Comparison of ENCODE assay signal across 9 cellular contexts in genomic region chr3:196620228-196620627, GRCh38. TPM values are rescaled to one million over a fixed set of nuclear protein-coding genes. Genes with fewer than 3 reads are reported as not detected.
DNase-seq lines count a peak whose midpoint lies in the region; ATAC-seq and TF ChIP-seq lines count a peak whose summit lies in the region.
"Had no signal": no experiment of that assay in that cellular context is flagged by ENCODE, and none has a peak within 500 bp of the region (broad histone marks: within the 10 kb centered on the region; RNA-seq: fewer than 3 reads in every experiment).

No MANE protein-coding gene starts in this region.

- peaks cover 25% of the 10 kb centered on the region for H3K4me1 Mint-ChIP-seq in activated naive CD4-positive, alpha-beta T cell treated with anti-CD3 and anti-CD28 coated beads, Interleukin-2, amount 50 U/mL, for 24 hours

- no peak for TF ChIP-seq POLR2A in testis (IDR thresholded peaks at IDR 0.05)
- TF ChIP-seq POLR2A in uterus (IDR thresholded peaks at IDR 0.05): no peak

- peaks cover 7% of the 10 kb centered on the region for H3K4me1 ChIP-seq in left ventricle myocardium inferior
- H3K4me1 ChIP-seq in testis: peaks cover 8% of the 10 kb centered on the region
- H3K4me1 ChIP-seq in uterus: no peaks in the 10 kb centered on the region

- H3K4me3 ChIP-seq in left ventricle myocardium inferior: no peak overlapping the region
- H3K4me3 ChIP-seq in testis: no peak overlapping the region
- no peak overlapping the region for H3K4me3 ChIP-seq in uterus
- H3K4me3 ChIP-seq: BLaER1 treated with 17β-estradiol and CSF1 and Interleukin-3, amounts not matched to agents 10 nM and 100 nM had no signal

- no peak for DNase-seq in activated naive CD4-positive, alpha-beta T cell (lab: John Stamatoyannopoulos, UW)
- peak; percentile 60 for DNase-seq in SIG-M5 (lab: John Stamatoyannopoulos, UW)
- no peak for DNase-seq in left ventricle myocardium inferior
- no peak for DNase-seq in testis
- no peak for DNase-seq in uterus

- 79 to 80% methylated on average over 10 to 11 of the region's 11 CpGs for WGBS in testis, 2 donors

- no peaks in the 10 kb centered on the region for H3K36me3 Mint-ChIP-seq in activated naive CD4-positive, alpha-beta T cell treated with anti-CD3 and anti-CD28 coated beads, Interleukin-2, amount 50 U/mL, for 24 hours

- H3K27me3 ChIP-seq in left ventricle myocardium inferior (ENCODE audit: low read depth): no peaks in the 10 kb centered on the region
- no peaks in the 10 kb centered on the region for H3K27me3 ChIP-seq in testis
- H3K27me3 ChIP-seq in uterus: no peaks in the 10 kb centered on the region
- H3K27me3 ChIP-seq: BLaER1 treated with 17β-estradiol and CSF1 and Interleukin-3, amounts not matched to agents 10 nM and 100 nM had no signal

- TF ChIP-seq CTCF in left ventricle myocardium inferior (IDR thresholded peaks at IDR 0.05; ENCODE audit: borderline replicate concordance) (no peak), testis (IDR thresholded peaks at IDR 0.05) (no peak), uterus (IDR thresholded peaks at IDR 0.05) (no peak)

- no peaks in the 10 kb centered on the region for H3K9me3 Mint-ChIP-seq in activated naive CD4-positive, alpha-beta T cell treated with anti-CD3 and anti-CD28 coated beads, Interleukin-2, amount 50 U/mL, for 24 hours

- no peaks in the 10 kb centered on the region for H3K9me3 ChIP-seq in left ventricle myocardium inferior (replicated peaks)
- no peaks in the 10 kb centered on the region for H3K9me3 ChIP-seq in testis
- H3K9me3 ChIP-seq in uterus: no peaks in the 10 kb centered on the region
- H3K9me3 ChIP-seq: BLaER1 treated with 17β-estradiol and CSF1 and Interleukin-3, amounts not matched to agents 10 nM and 100 nM had no signal

- ATAC-seq in GM21786 (IDR thresholded peaks at IDR 0.05; ENCODE audit: unreplicated experiment) (no peak), GM19467 (IDR thresholded peaks at IDR 0.05; ENCODE audit: unreplicated experiment) (no peak)

- H3K27ac ChIP-seq in left ventricle myocardium inferior (replicated peaks): peak overlapping the region; percentile 64
- peak overlapping the region; percentile 39 to 67 for H3K27ac ChIP-seq in testis
- peak overlapping the region in 1 of 2 donors; percentile 54 for H3K27ac ChIP-seq in uterus
- H3K27ac ChIP-seq: BLaER1 treated with 17β-estradiol and CSF1 and Interleukin-3, amounts not matched to agents 10 nM and 100 nM had no signal

- intact Hi-C loops in left ventricle myocardium inferior (cut with micrococcal nuclease) (no loop called here), testis (cut with DNase I; ENCODE audit: low total_unique reads) (no loop called here), uterus (cut with DNase I; ENCODE audit: low total_unique reads) (no loop called here)

- no peaks in the 10 kb centered on the region for H3K36me3 ChIP-seq in left ventricle myocardium inferior
- no peaks in the 10 kb centered on the region for H3K36me3 ChIP-seq in testis (ENCODE audit: low read depth, missing control alignments)
- no peaks in the 10 kb centered on the region for H3K36me3 ChIP-seq in uterus
- H3K36me3 ChIP-seq: BLaER1 treated with 17β-estradiol and CSF1 and Interleukin-3, amounts not matched to agents 10 nM and 100 nM had no signal

- H3K27me3 Mint-ChIP-seq in activated naive CD4-positive, alpha-beta T cell treated with anti-CD3 and anti-CD28 coated beads, Interleukin-2, amount 50 U/mL, for 24 hours: no peaks in the 10 kb centered on the region

- no peak overlapping the region for H3K4me3 Mint-ChIP-seq in activated naive CD4-positive, alpha-beta T cell treated with anti-CD3 and anti-CD28 coated beads, Interleukin-2, amount 50 U/mL, for 24 hours

- H3K27ac Mint-ChIP-seq in activated naive CD4-positive, alpha-beta T cell treated with anti-CD3 and anti-CD28 coated beads, Interleukin-2, amount 50 U/mL, for 24 hours: peak overlapping the region; percentile 46

RNA-seq across cellular contexts. Expression of gene NRROS, which starts 19.3 kb away (rescaled TPM):
- 2.4 TPM for total RNA-seq in left ventricle myocardium inferior
- total RNA-seq in testis: 1 to 10 TPM; 2.8 to 3.2 TPM
- polyA plus RNA-seq in testis (ENCODE audit: insufficient read depth, low read depth, low replicate concordance): 5.5 TPM
- 10 to 100 TPM in 1 of 4 donors, 1 to 10 TPM in 3; 6.5 to 36.8 (median 7.6) TPM for total RNA-seq in uterus

RNA-seq across cellular contexts. Expression of gene FBXO45, which starts 51.8 kb away (rescaled TPM):
- total RNA-seq in left ventricle myocardium inferior (7.3 TPM), testis (10 to 100 TPM; 11.0 to 16.4 TPM), uterus (10 to 100 TPM in 1 of 4 donors, 1 to 10 TPM in 3; 5.0 to 25.2 (median 8.9) TPM)
- 20.4 TPM for polyA plus RNA-seq in testis (ENCODE audit: insufficient read depth, low read depth, low replicate concordance)

RNA-seq across cellular contexts. Expression of gene WDR53, which starts 51.9 kb away (rescaled TPM):
- total RNA-seq in left ventricle myocardium inferior (10.0 TPM), testis (10 to 100 TPM; 25.8 to 38.6 TPM), uterus (10 to 100 TPM in 1 of 4 donors, 1 to 10 TPM in 2, under 1 TPM in 1; 0.26 to 10.6 (median 8.8) TPM)
- polyA plus RNA-seq in testis (ENCODE audit: insufficient read depth, low read depth, low replicate concordance): 140 TPM
